Comparison of ENCODE assay signal across 1 cellular context in genomic region chr19:5321851-5322681, GRCh38.
A peak's percentile ranks its signal among the peaks of the same experiment; 100 is the strongest.
TF ChIP-seq lines count a peak whose summit lies in the region.

No MANE protein-coding gene starts in this region.

TF ChIP-seq in GM12878, 131 proteins besides CTCF, POLR2A, EP300 and RAD21 (continued from another document and continues in another):
- no peak for TF ChIP-seq PML (IDR thresholded peaks at IDR 0.05; ENCODE audit: low read length)
- peak; percentile 90 to 93 for TF ChIP-seq IKZF2 (IDR thresholded peaks at IDR 0.05)
- no peak for TF ChIP-seq RAD51 (IDR thresholded peaks at IDR 0.05)
- TF ChIP-seq USF2 (IDR thresholded peaks at IDR 0.05; ENCODE audit: borderline replicate concordance, low read depth, low read length): no peak
- no peak for TF ChIP-seq ZNF592 (IDR thresholded peaks at IDR 0.05)
- no peak for TF ChIP-seq BRCA1 (IDR thresholded peaks at IDR 0.05; ENCODE audit: low read depth, low read length)
- TF ChIP-seq TARDBP (IDR thresholded peaks at IDR 0.05; ENCODE audit: borderline replicate concordance): no peak
- TF ChIP-seq ZBTB11 (CRISPR knock-in tag; IDR thresholded peaks at IDR 0.05): no peak
- TF ChIP-seq JUNB (IDR thresholded peaks at IDR 0.05): no peak; the same call in 1 of the 2 replicates
- TF ChIP-seq IRF5 (IDR thresholded peaks at IDR 0.05; ENCODE audit: borderline replicate concordance): peak; percentile 90
- TF ChIP-seq CBFB (IDR thresholded peaks at IDR 0.05; ENCODE audit: low read depth): no peak; the same call in 1 of the 2 replicates
- TF ChIP-seq ZZZ3 (IDR thresholded peaks at IDR 0.05; ENCODE audit: control insufficient read depth, insufficient read length, low read depth): no peak
- TF ChIP-seq SIN3A (IDR thresholded peaks at IDR 0.05; ENCODE audit: low read depth, low read length): no peak
- peak; percentile 100 for TF ChIP-seq MEF2A (IDR thresholded peaks at IDR 0.05; ENCODE audit: insufficient read depth, low read depth, low read length)
- no peak for TF ChIP-seq NRF1 (conservative IDR thresholded peaks at IDR 0.05; ENCODE audit: low read depth, low read length)
- 0 out of 2 replicates have a peak, but pooled peaks have one; percentile 37 for TF ChIP-seq CBX5 (IDR thresholded peaks at IDR 0.05; ENCODE audit: low read depth)
- TF ChIP-seq SUZ12 (IDR thresholded peaks at IDR 0.05; ENCODE audit: unreplicated experiment): no peak
- no peak for TF ChIP-seq HDAC6 (IDR thresholded peaks at IDR 0.05; ENCODE audit: unreplicated experiment)
- TF ChIP-seq SREBF2 (IDR thresholded peaks at IDR 0.05; ENCODE audit: low read length): no peak
- no peak for TF ChIP-seq ZNF24 (IDR thresholded peaks at IDR 0.05)
- no peak for TF ChIP-seq EZH2 (IDR thresholded peaks at IDR 0.05; ENCODE audit: borderline replicate concordance, control insufficient read depth, low read depth, low read length)
- TF ChIP-seq SMC3 (IDR thresholded peaks at IDR 0.05; ENCODE audit: borderline replicate concordance, low read length): peak; percentile 7; the same call in 1 of the 2 replicates
- TF ChIP-seq BCLAF1 (IDR thresholded peaks at IDR 0.05): no peak
- TF ChIP-seq TBL1XR1 (IDR thresholded peaks at IDR 0.05; ENCODE audit: low read depth, low read length): peak; percentile 93
- peak; percentile 97 for TF ChIP-seq ZNF217 (IDR thresholded peaks at IDR 0.05)
- TF ChIP-seq BCL3 (IDR thresholded peaks at IDR 0.05; ENCODE audit: borderline replicate concordance, insufficient read depth, low read depth, low read length, poor library complexity, severe bottlenecking): no peak
- peak; percentile 79 for TF ChIP-seq NR2F1 (conservative IDR thresholded peaks at IDR 0.05)
- no peak; the same call in 1 of the 2 replicates for TF ChIP-seq PKNOX1 (IDR thresholded peaks at IDR 0.05)
- no peak for TF ChIP-seq CEBPB (IDR thresholded peaks at IDR 0.05; ENCODE audit: borderline replicate concordance in 1 of 2, low read depth in 2 of 2, low read length in 2 of 2)
- no peak for TF ChIP-seq KLF5 (IDR thresholded peaks at IDR 0.05; ENCODE audit: partially characterized antibody)
- peak; percentile 83 for TF ChIP-seq MLLT1 (IDR thresholded peaks at IDR 0.05)
- peak; percentile 67; the same call in 1 of the 2 replicates for TF ChIP-seq PAX5 (IDR thresholded peaks at IDR 0.05; ENCODE audit: borderline replicate concordance, low read depth, low read length)
- peak; percentile 90 for TF ChIP-seq NBN (IDR thresholded peaks at IDR 0.05)
- TF ChIP-seq RBBP5 (conservative IDR thresholded peaks at IDR 0.05): peak; percentile 66; the same call in 1 of the 2 replicates
- TF ChIP-seq RELB (IDR thresholded peaks at IDR 0.05; ENCODE audit: low read depth): peak; percentile 86; the same call in 1 of the 2 replicates
- no peak for TF ChIP-seq CBX3 (IDR thresholded peaks at IDR 0.05; ENCODE audit: borderline replicate concordance, low read depth)
- peak; percentile 47; the same call in 1 of the 2 replicates for TF ChIP-seq CHD2 (IDR thresholded peaks at IDR 0.05; ENCODE audit: borderline replicate concordance, low read depth, low read length)
- peak; percentile 90 for TF ChIP-seq SKIL (IDR thresholded peaks at IDR 0.05; ENCODE audit: low read depth, poor library complexity, severe bottlenecking)
- no peak for TF ChIP-seq KAT2A (conservative IDR thresholded peaks at IDR 0.05; ENCODE audit: control insufficient read depth, low read depth, low read length)
- TF ChIP-seq SP1 (IDR thresholded peaks at IDR 0.05; ENCODE audit: low read depth, low read length): peak; percentile 80
